Comparison of ENCODE assay signal across 10 cellular contexts in the genomic region with DNA sequence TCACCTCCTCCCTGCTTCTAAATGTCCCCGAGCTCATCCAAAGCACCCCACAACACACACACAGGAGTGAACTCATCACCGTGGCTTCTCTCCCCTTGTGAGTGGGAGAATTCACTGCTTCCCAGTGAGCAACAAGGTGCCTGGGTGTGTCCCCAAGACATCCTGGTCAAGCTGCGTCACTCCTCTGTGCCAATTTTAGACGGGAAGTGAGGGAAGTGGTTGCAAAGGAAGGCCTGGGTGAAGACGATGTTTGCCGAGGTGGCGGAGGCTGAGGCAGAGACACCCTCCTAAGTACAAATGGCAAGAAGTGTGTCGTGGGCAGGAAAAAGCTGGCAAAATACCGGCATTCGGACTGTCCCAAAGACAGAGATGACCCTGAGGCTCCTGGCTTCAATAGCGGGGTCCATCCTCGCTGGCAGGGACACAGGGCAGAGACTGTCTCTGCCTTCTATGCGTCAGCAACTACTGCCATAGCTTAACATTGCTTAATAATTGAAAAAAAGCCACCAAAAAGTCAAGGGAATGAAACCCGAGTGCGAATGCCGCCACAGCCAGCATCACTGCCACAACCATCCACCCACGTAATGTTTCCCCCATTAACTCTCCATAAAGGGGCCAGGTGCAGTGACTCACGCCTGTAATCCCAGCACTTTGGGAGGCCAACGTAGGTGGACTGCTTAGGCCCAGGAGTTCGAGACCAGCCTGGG.
DNase-seq lines count a peak whose midpoint lies in the region; ATAC-seq, FAIRE-seq and TF ChIP-seq lines count a peak whose summit lies in the region.
"Had no signal": no experiment of that assay in that cellular context is flagged by ENCODE, and none has a peak within 500 bp of the region (broad histone marks: within the 10 kb centered on the region; RNA-seq: fewer than 3 reads in every experiment).

No MANE protein-coding gene starts in this region.

- H3K4me1 ChIP-seq in HEK293 (ENCODE audit: control insufficient read depth, insufficient read depth, low read length) (no peaks in the 10 kb centered on the region), iPS-15b (ENCODE audit: control insufficient read depth, insufficient read depth, low read length) (no peaks in the 10 kb centered on the region), stomach smooth muscle (ENCODE audit: control insufficient read depth, insufficient read depth, low read length) (peaks cover 29% of the 10 kb centered on the region), mucosa of descending colon (ENCODE audit: low read depth) (no peaks in the 10 kb centered on the region)

- DNase-seq in activated naive CD8-positive, alpha-beta T cell treated with anti-CD3 and anti-CD28 coated beads, Interleukin-2, amount 50 U/mL, for 24 hours: no peak
- DNase-seq in GM12892 (ENCODE audit: insufficient read length) (no peak), mucosa of descending colon (no peak)
- DNase-seq: activated CD4-positive, alpha-beta T cell treated with anti-CD3 and anti-CD28 coated beads for 36 hours; caudate nucleus had no signal

- H3K36me3 Mint-ChIP-seq in activated naive CD8-positive, alpha-beta T cell treated with anti-CD3 and anti-CD28 coated beads, Interleukin-2, amount 50 U/mL, for 24 hours (ENCODE audit: low read depth): peaks cover 5% of the 10 kb centered on the region

- H3K4me3 Mint-ChIP-seq in activated naive CD8-positive, alpha-beta T cell treated with anti-CD3 and anti-CD28 coated beads, Interleukin-2, amount 50 U/mL, for 24 hours: no peak overlapping the region
- H3K4me3 Mint-ChIP-seq: activated CD4-positive, alpha-beta T cell treated with anti-CD3 and anti-CD28 coated beads for 36 hours had no signal

- H3K9ac ChIP-seq in iPS-15b (ENCODE audit: low read depth, low read length) (peak overlapping the region; percentile 26), stomach smooth muscle (ENCODE audit: low read length in 2 of 2) (no peak overlapping the region)

- H3K4me1 Mint-ChIP-seq in activated naive CD8-positive, alpha-beta T cell treated with anti-CD3 and anti-CD28 coated beads, Interleukin-2, amount 50 U/mL, for 24 hours: peaks cover 20% of the 10 kb centered on the region

- POLR2A ChIA-PET in HEK293 (lab: Yijun Ruan, JAX): no interaction called here

- no peak for TF ChIP-seq POLR2A in GM12892 (IDR thresholded peaks at IDR 0.05; ENCODE audit: low read depth, low read length)

- H3K36me3 ChIP-seq in HEK293 (ENCODE audit: control insufficient read depth in 2 of 2, insufficient read depth in 1 of 2, low read length in 2 of 2): peaks cover 0 to 23% of the 10 kb centered on the region in 2 experiments; a peak in 2 of 3 replicates
- H3K36me3 ChIP-seq in iPS-15b (ENCODE audit: control insufficient read depth, insufficient read depth, low read length): no peaks in the 10 kb centered on the region
- peaks cover 0 to 20% of the 10 kb centered on the region in 2 donors for H3K36me3 ChIP-seq in stomach smooth muscle (ENCODE audit: control insufficient read depth in 2 of 2, insufficient read depth in 2 of 2, low read length in 2 of 2)
- no peaks in the 10 kb centered on the region for H3K36me3 ChIP-seq in mucosa of descending colon (ENCODE audit: low read depth)

- TF ChIP-seq CTCF in HEK293 (tag by site-specific recombination; IDR thresholded peaks at IDR 0.05) (no peak), mucosa of descending colon (IDR thresholded peaks at IDR 0.05) (no peak)

- H3K9me3 ChIP-seq in HEK293 (ENCODE audit: control insufficient read depth, insufficient read depth, low read depth, low read length) (no peaks in the 10 kb centered on the region), iPS-15b (ENCODE audit: control insufficient read depth, insufficient read depth, low read length) (no peaks in the 10 kb centered on the region), stomach smooth muscle (ENCODE audit: control insufficient read depth in 2 of 2, low read length in 2 of 2) (no peaks in the 10 kb centered on the region), mucosa of descending colon (no peaks in the 10 kb centered on the region)

- H3K4me3 ChIP-seq in HEK293 (ENCODE audit: low read depth, low read length) (no peak overlapping the region), iPS-15b (ENCODE audit: low read depth, low read length) (no peak overlapping the region), stomach smooth muscle (ENCODE audit: low read length in 2 of 2) (no peak overlapping the region), mucosa of descending colon (no peak overlapping the region)

- intact Hi-C loops in mucosa of descending colon (cut with DNase I, micrococcal nuclease): no loop called here

- peak overlapping the region; percentile 42 for H3K27ac Mint-ChIP-seq in activated naive CD8-positive, alpha-beta T cell treated with anti-CD3 and anti-CD28 coated beads, Interleukin-2, amount 50 U/mL, for 24 hours
- H3K27ac Mint-ChIP-seq: activated CD4-positive, alpha-beta T cell treated with anti-CD3 and anti-CD28 coated beads for 36 hours had no signal

- H3K27me3 ChIP-seq in iPS-15b (ENCODE audit: control insufficient read depth, insufficient read depth, low read length): no peaks in the 10 kb centered on the region
- no peaks in the 10 kb centered on the region for H3K27me3 ChIP-seq in stomach smooth muscle (ENCODE audit: control insufficient read depth in 1 of 2, insufficient read depth in 2 of 2, low read length in 2 of 2)

- H3K27ac ChIP-seq in HEK293 (ENCODE audit: extremely low read depth, low read depth, low read length): no peak overlapping the region
- peak overlapping the region; percentile 6 for H3K27ac ChIP-seq in stomach smooth muscle (ENCODE audit: low read length)

- CTCF ChIA-PET in HEK293 (lab: Yijun Ruan, JAX): no interaction called here

- no peak for FAIRE-seq in GM12892 (lab: Jason Lieb, UNC)

- H3K9me3 Mint-ChIP-seq in activated naive CD8-positive, alpha-beta T cell treated with anti-CD3 and anti-CD28 coated beads, Interleukin-2, amount 50 U/mL, for 24 hours: no peaks in the 10 kb centered on the region

- no peak for ATAC-seq in activated naive CD8-positive, alpha-beta T cell treated with anti-CD3 and anti-CD28 coated beads, Interleukin-2, amount 50 U/mL, for 24 hours
- no peak for ATAC-seq in mucosa of descending colon
- no peak for ATAC-seq in HG03442 (IDR thresholded peaks at IDR 0.05; ENCODE audit: unreplicated experiment)
- no peak for ATAC-seq in HG02884 (IDR thresholded peaks at IDR 0.05; ENCODE audit: unreplicated experiment)
- ATAC-seq: activated CD4-positive, alpha-beta T cell treated with anti-CD3 and anti-CD28 coated beads for 36 hours had no signal

- H3K27me3 Mint-ChIP-seq in activated naive CD8-positive, alpha-beta T cell treated with anti-CD3 and anti-CD28 coated beads, Interleukin-2, amount 50 U/mL, for 24 hours: no peaks in the 10 kb centered on the region
- H3K27me3 Mint-ChIP-seq: activated CD4-positive, alpha-beta T cell treated with anti-CD3 and anti-CD28 coated beads for 36 hours had no signal

TF ChIP-seq in HEK293, 187 proteins besides CTCF, POLR2A, EP300 and RAD21:
- TF ChIP-seq ZFHX2 (tag by site-specific recombination; conservative IDR thresholded peaks at IDR 0.05) (peak; percentile 76), ZSCAN16 (tag by site-specific recombination; IDR thresholded peaks at IDR 0.05) (no peak)
